1 cellular context compared by ENCODE assay signal in genomic region chr10:91705948-91706670, GRCh38.
A peak's percentile ranks its signal among the peaks of the same experiment; 100 is the strongest.
TF ChIP-seq lines count a peak whose summit lies in the region.

No MANE protein-coding gene starts in this region.

TF ChIP-seq in K562, 482 proteins besides CTCF, POLR2A, EP300 and RAD21 (continued from another document):
- peak; percentile 52; the same call in 1 of the 2 replicates for TF ChIP-seq ZNF75A (CRISPR knock-in tag; IDR thresholded peaks at IDR 0.05)
- TF ChIP-seq ZNF165 (CRISPR knock-in tag; IDR thresholded peaks at IDR 0.05; ENCODE audit: borderline replicate concordance) = 0 out of 2 replicates have a peak, but pooled peaks have one; percentile 16
- TF ChIP-seq ZNF583 (CRISPR knock-in tag; IDR thresholded peaks at IDR 0.05) = peak; percentile 45; the same call in 1 of the 2 replicates
- peak; percentile 78 for TF ChIP-seq ZNF395 (CRISPR knock-in tag; IDR thresholded peaks at IDR 0.05)
- no peak for TF ChIP-seq CBFA2T2 (conservative IDR thresholded peaks at IDR 0.05)
- no peak for TF ChIP-seq HMG20A (CRISPR knock-in tag; conservative IDR thresholded peaks at IDR 0.05)
- no peak for TF ChIP-seq RBM34 (IDR thresholded peaks at IDR 0.05; ENCODE audit: borderline replicate concordance, insufficient read depth, low read length)
- no peak for TF ChIP-seq CREB3L1 (IDR thresholded peaks at IDR 0.05; ENCODE audit: borderline replicate concordance, low read depth)
- TF ChIP-seq TRIM24 (IDR thresholded peaks at IDR 0.05) = peak; percentile 49 to 69; a peak in 2 of 4 replicates
- TF ChIP-seq ZNF253 (CRISPR knock-in tag; conservative IDR thresholded peaks at IDR 0.05) = no peak
- TF ChIP-seq CEBPB (tag; IDR thresholded peaks at IDR 0.05) = peak; percentile 20; the same call in 1 of the 2 replicates
- TF ChIP-seq RBFOX2 (IDR thresholded peaks at IDR 0.05; ENCODE audit: low read depth, low read length) = 0 out of 2 replicates have a peak, but pooled peaks have one; percentile 23
- peak; percentile 88 for TF ChIP-seq ZNF584 (CRISPR knock-in tag; IDR thresholded peaks at IDR 0.05; ENCODE audit: low read depth)
- TF ChIP-seq EHMT2 (IDR thresholded peaks at IDR 0.05) = no peak
- TF ChIP-seq ATF7 (IDR thresholded peaks at IDR 0.05) = peak; percentile 64; the same call in 1 of the 2 replicates
- TF ChIP-seq RBM17 (IDR thresholded peaks at IDR 0.05; ENCODE audit: borderline replicate concordance, low read depth, low read length) = no peak
- peak; percentile 74; the same call in 1 of the 2 replicates for TF ChIP-seq SMAD4 (CRISPR knock-in tag; conservative IDR thresholded peaks at IDR 0.05)
- TF ChIP-seq AFF1 (IDR thresholded peaks at IDR 0.05; ENCODE audit: low read depth in 1 of 2, partially characterized antibody in 2 of 2) = peak in 1 of 2 experiments; percentile 27
- peak; percentile 44; the same call in 1 of the 2 replicates for TF ChIP-seq CTBP1 (IDR thresholded peaks at IDR 0.05; ENCODE audit: borderline replicate concordance)
- TF ChIP-seq ZBTB40 (IDR thresholded peaks at IDR 0.05) = 0 out of 2 replicates have a peak, but pooled peaks have one; percentile 33
- TF ChIP-seq ZBTB40 (CRISPR knock-in tag; IDR thresholded peaks at IDR 0.05) = no peak
- no peak for TF ChIP-seq NR2C2 (CRISPR knock-in tag; IDR thresholded peaks at IDR 0.05)
- TF ChIP-seq NR2C2 (tag; IDR thresholded peaks at IDR 0.05) = peak; percentile 90
- 0 out of 2 replicates have a peak, but pooled peaks have one; percentile 39 for TF ChIP-seq ZNF766 (CRISPR knock-in tag; conservative IDR thresholded peaks at IDR 0.05)
- peak; percentile 60 for TF ChIP-seq BRD9 (IDR thresholded peaks at IDR 0.05; ENCODE audit: low read depth, partially characterized antibody)
- TF ChIP-seq LEF1 (IDR thresholded peaks at IDR 0.05) = peak; percentile 34; the same call in 1 of the 2 replicates
- TF ChIP-seq ATF4 (CRISPR knock-in tag; IDR thresholded peaks at IDR 0.05) = peak; percentile 88
- TF ChIP-seq GATA2 (CRISPR knock-in tag; IDR thresholded peaks at IDR 0.05) = no peak
- peak; percentile 54; the same call in 1 of the 2 replicates for TF ChIP-seq IRF9 (tag; IDR thresholded peaks at IDR 0.05)
- TF ChIP-seq ZKSCAN8 (CRISPR knock-in tag; IDR thresholded peaks at IDR 0.05) = 0 out of 2 replicates have a peak, but pooled peaks have one; percentile 43
- TF ChIP-seq ZNF644 (tag; IDR thresholded peaks at IDR 0.05; ENCODE audit: low read depth) = peak; percentile 47; the same call in 1 of the 2 replicates
- peak; percentile 59 for TF ChIP-seq MEIS2 (IDR thresholded peaks at IDR 0.05; ENCODE audit: partially characterized antibody)
- TF ChIP-seq CTCFL (IDR thresholded peaks at IDR 0.05; ENCODE audit: borderline replicate concordance, insufficient read depth, low read depth, low read length, poor library complexity, severe bottlenecking) = no peak
- TF ChIP-seq BACH1 (tag; IDR thresholded peaks at IDR 0.05) = peak; percentile 33; the same call in 1 of the 2 replicates
- TF ChIP-seq HIVEP1 (CRISPR knock-in tag; IDR thresholded peaks at IDR 0.05) = 0 out of 2 replicates have a peak, but pooled peaks have one; percentile 51
- TF ChIP-seq RCOR1 (IDR thresholded peaks at IDR 0.05; ENCODE audit: borderline replicate concordance in 1 of 2, low read depth in 2 of 2, low read length in 2 of 2) = peak in 1 of 2 experiments; percentile 68; a peak in 1 of 4 replicates
- TF ChIP-seq DMBX1 (CRISPR knock-in tag; IDR thresholded peaks at IDR 0.05; ENCODE audit: borderline replicate concordance) = peak; percentile 80; the same call in 1 of the 2 replicates
- TF ChIP-seq ZSCAN32 (CRISPR knock-in tag; IDR thresholded peaks at IDR 0.05) = peak; percentile 72; the same call in 1 of the 2 replicates
TF ChIP-seq in K562: peak in this region for 38.
